Comparison of ENCODE assay signal across 8 cellular contexts in the genomic region with DNA sequence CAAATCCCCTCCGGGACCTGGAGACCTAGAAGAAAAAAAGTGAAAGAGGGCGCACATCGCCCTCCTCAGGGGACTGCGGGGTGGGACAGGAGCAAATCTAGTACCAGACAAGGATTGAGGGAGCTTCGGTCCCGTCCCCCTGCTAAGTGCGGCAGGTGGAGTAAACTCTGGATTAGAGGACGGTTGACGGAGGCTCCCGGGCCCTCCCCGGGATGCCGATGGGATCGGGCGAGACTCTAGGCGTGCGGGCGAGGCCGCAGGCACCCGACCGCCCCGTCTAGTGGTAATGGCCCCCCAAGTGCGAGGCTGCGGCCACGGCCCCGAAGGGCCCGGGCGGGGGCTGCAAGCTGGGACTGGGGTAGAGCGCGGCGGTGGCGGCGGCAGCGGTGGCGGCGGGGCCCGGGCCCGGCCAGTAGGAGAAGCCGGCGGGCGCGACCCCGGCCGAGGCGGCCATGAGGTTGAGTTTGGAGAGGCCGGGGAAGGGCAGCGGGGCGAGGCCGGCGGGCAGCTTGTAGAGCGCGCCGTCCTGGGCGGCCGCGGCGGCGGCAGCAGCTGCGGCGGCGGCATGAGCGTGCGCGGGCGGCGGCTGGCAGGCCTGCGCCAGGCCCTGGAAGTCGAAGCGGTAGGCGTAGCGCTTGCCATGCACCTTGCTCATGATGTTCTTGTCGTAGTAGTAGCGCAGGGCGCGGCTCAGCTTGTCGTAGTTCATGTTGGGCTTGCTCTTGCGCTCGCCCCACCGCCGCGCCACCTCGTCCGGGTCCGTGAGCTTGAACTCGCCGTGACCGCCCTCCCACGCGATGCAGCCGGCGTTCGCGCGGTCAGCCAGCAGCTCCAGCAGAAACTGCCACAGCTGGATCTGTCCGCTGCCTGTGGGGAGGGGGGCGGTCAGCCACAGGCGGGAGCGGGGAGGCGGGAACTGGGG. TPM values are rescaled to one million over a fixed set of nuclear protein-coding genes. Genes with fewer than 3 reads are reported as not detected.
DNase-seq lines count a peak whose midpoint lies in the region; ATAC-seq and TF ChIP-seq lines count a peak whose summit lies in the region.

No MANE protein-coding gene starts in this region.

- H3K27ac ChIP-seq in HUES64 (ENCODE audit: low read depth, low read length) (no peak overlapping the region), left lung (no peak overlapping the region), thymus (ENCODE audit: low read depth) (no peak overlapping the region)

- H3K9ac ChIP-seq in HUES64 (ENCODE audit: low read depth, low read length), result no peak overlapping the region

- 0 out of 2 replicates have a peak overlapping the region, but pooled peaks have one; percentile 0 for H3K4me3 ChIP-seq in HUES64 (ENCODE audit: low read length)
- no peak overlapping the region for H3K4me3 ChIP-seq in left lung
- H3K4me3 ChIP-seq in thymus (ENCODE audit: low read length), result peak overlapping the region; percentile 5

- H3K36me3 ChIP-seq in HUES64 (ENCODE audit: insufficient read depth, low read length) (no peaks in the 10 kb centered on the region), left lung (no peaks in the 10 kb centered on the region), thymus (ENCODE audit: control insufficient read depth, insufficient read depth) (no peaks in the 10 kb centered on the region)

- no peaks in the 10 kb centered on the region for H3K9me3 Mint-ChIP-seq in activated naive CD8-positive, alpha-beta T cell (ENCODE audit: low read depth)

- TF ChIP-seq CTCF in left lung (IDR thresholded peaks at IDR 0.05), result no peak

- H3K4me1 ChIP-seq in HUES64 (ENCODE audit: insufficient read depth, low read length), result 0 out of 2 replicates have a peak, but pooled peaks cover 2% of the 10 kb centered on the region
- peaks cover 14 to 46% of the 10 kb centered on the region in 2 donors for H3K4me1 ChIP-seq in left lung
- H3K4me1 ChIP-seq in thymus (ENCODE audit: control insufficient read depth, insufficient read depth, low read length), result peaks cover 3% of the 10 kb centered on the region

- peaks cover 38% of the 10 kb centered on the region for H3K27me3 Mint-ChIP-seq in activated naive CD8-positive, alpha-beta T cell

- H3K9me3 ChIP-seq in HUES64 (ENCODE audit: insufficient read depth, low read depth, low read length) (no peaks in the 10 kb centered on the region), left lung (no peaks in the 10 kb centered on the region), thymus (ENCODE audit: control insufficient read depth) (no peaks in the 10 kb centered on the region)

- intact Hi-C loops in left lung (cut with DNase I), result no loop called here

- peaks cover 38% of the 10 kb centered on the region for H3K4me1 Mint-ChIP-seq in activated naive CD8-positive, alpha-beta T cell (ENCODE audit: low read depth)

- peaks cover 99% of the 10 kb centered on the region for H3K27me3 ChIP-seq in HUES64 (ENCODE audit: insufficient read depth, low read length)
- H3K27me3 ChIP-seq in left lung, result peaks cover 71 to 100% of the 10 kb centered on the region in 2 donors
- H3K27me3 ChIP-seq in thymus (ENCODE audit: control insufficient read depth, insufficient read depth), result peaks cover 72% of the 10 kb centered on the region

- 1% methylated on average over 98 of the region's 98 CpGs for whole genome bisulfite sequencing in HUES64
- WGBS in thymus, result 2% methylated on average over 98 of the region's 98 CpGs

- H3K36me3 Mint-ChIP-seq in activated naive CD8-positive, alpha-beta T cell, result no peaks in the 10 kb centered on the region

- DNase-seq in ACHN (peak; percentile 28), left lung (no peak), DMS114 treated with DMSO at 0.1 percent for 48 hours (lab: John Stamatoyannopoulos, UW; ENCODE audit: unreplicated experiment) (no peak), LoVo (ENCODE audit: low spot score) (no peak)

- ATAC-seq in left lung, result peak; percentile 45
- ATAC-seq in GM21381 (IDR thresholded peaks at IDR 0.05; ENCODE audit: unreplicated experiment), result no peak

- in situ Hi-C loops in ACHN (cut with HindIII; ENCODE audit: low pct_ligation_motif_present, low pct_unique_long_range_greater_than_20kb, low sequenced_read_pairs), result no loop called here

- no peak overlapping the region for H3K27ac Mint-ChIP-seq in activated naive CD8-positive, alpha-beta T cell

- peak overlapping the region; percentile 88 for H3K4me3 Mint-ChIP-seq in activated naive CD8-positive, alpha-beta T cell

RNA-seq across cellular contexts. Expression of a gene that starts 3.3 kb away (rescaled TPM):
- polyA plus RNA-seq in HUES64 (2013, experiment 1 of 2), result not detected
- not detected for polyA plus RNA-seq in HUES64 (2013, experiment 2 of 2)
- not detected for total RNA-seq in left lung
- 0.02 TPM for polyA plus RNA-seq in thymus

RNA-seq across cellular contexts. Expression of a gene that starts 11.6 kb away (rescaled TPM):
- polyA plus RNA-seq in HUES64 (2013, experiment 1 of 2), result not detected
- polyA plus RNA-seq in HUES64 (2013, experiment 2 of 2), result not detected
- not detected for total RNA-seq in left lung
- polyA plus RNA-seq in thymus, result 0.55 TPM

RNA-seq across cellular contexts. Expression of a gene that starts 22.2 kb away (rescaled TPM):
- polyA plus RNA-seq in HUES64 (2013, experiment 1 of 2), result 0.35 TPM
- polyA plus RNA-seq in HUES64 (2013, experiment 2 of 2), result 0.38 TPM
- total RNA-seq in left lung, result not detected
- 0.16 TPM for polyA plus RNA-seq in thymus

RNA-seq across cellular contexts. Expression of a gene that starts 59.7 kb away (rescaled TPM):
- 0.15 TPM for polyA plus RNA-seq in HUES64 (2013, experiment 1 of 2)
- polyA plus RNA-seq in HUES64 (2013, experiment 2 of 2), result 0.57 TPM
- total RNA-seq in left lung, result 1 to 10 TPM in 1 of 2 donors, not detected in 1; 4.3 TPM
- polyA plus RNA-seq in thymus, result 0.27 TPM

Comparison
In these comparisons a context has a peak if more than half of its experiments do, and no peak if none do; other contexts are left out.
1. H3K4me3 ChIP-seq: peak in HUES64 (single experiment) and thymus (single experiment); none in left lung (0 of 2).